In genomic region chr2:229794636-229795035, GRCh38 we compare ENCODE assay signal across 10 cellular contexts.
"Had no signal": no experiment of that assay in that cellular context is flagged by ENCODE, and none has a peak within 500 bp of the region (broad histone marks: within the 10 kb centered on the region; RNA-seq: fewer than 3 reads in every experiment).

No MANE protein-coding gene starts in this region.

- FAIRE-seq: H1 had no signal

- H3K9me3 ChIP-seq: HAP-1 had no signal

- H3K4me1 ChIP-seq: HAP-1 had no signal

- H3K4me3 ChIP-seq: GM23248, GM23338, HAP-1 had no signal

- H3K9ac ChIP-seq: GM23248 had no signal

- ATAC-seq: GM23338, HCT116 had no signal

- H3K4me2 ChIP-seq: GM23338 had no signal

- DNase-seq: GM23248, GOT3, H7, H9, HCEC 1CT, HFFc6 had no signal

- H3K27ac ChIP-seq: GM23248 had no signal

- H2AFZ ChIP-seq: GM23248, GM23338 had no signal
